Comparison of ENCODE assay signal across 17 cellular contexts in genomic region chr2:86260978-86261377, GRCh38.
DNase-seq lines count a peak whose midpoint lies in the region; ATAC-seq, FAIRE-seq and TF ChIP-seq lines count a peak whose summit lies in the region.
"Had no signal": no experiment of that assay in that cellular context is flagged by ENCODE, and none has a peak within 500 bp of the region (broad histone marks: within the 10 kb centered on the region; RNA-seq: fewer than 3 reads in every experiment).

No MANE protein-coding gene starts in this region.

- ATAC-seq in HepG2 (peak; percentile 56), right lobe of liver (no peak), GM18505 (IDR thresholded peaks at IDR 0.05; ENCODE audit: unreplicated experiment) (no peak)
- no peak for ATAC-seq in stimulated activated naive CD8-positive, alpha-beta T cell treated with anti-CD3 and anti-CD28 coated beads, Interleukin-15, Interleukin-2, amounts not matched to agents 100 U/mL and 50 U/mL, for 24 hours
- ATAC-seq: HCT116 had no signal

- peaks cover 2% of the 10 kb centered on the region for H3K36me3 Mint-ChIP-seq in neural progenitor cell
- H3K36me3 Mint-ChIP-seq: CD4-positive, CD25-positive, alpha-beta regulatory T cell had no signal

- WGBS in HepG2 (ENCODE audit: low lambda C conversion rate), result 51% methylated on average over 2 of the region's 2 CpGs
- WGBS in right lobe of liver (ENCODE audit: insufficient coverage, low coverage, low lambda C conversion rate, missing lambda C conversion rate), result 67% methylated on average over 1 of the region's 2 CpGs
- 78% methylated on average over 2 of the region's 2 CpGs for WGBS in hepatocyte (ENCODE audit: low lambda C conversion rate, missing lambda C conversion rate)

- TF ChIP-seq EP300 in HepG2 (IDR thresholded peaks at IDR 0.05; ENCODE audit: low read depth in 2 of 2, low read length in 2 of 2), result no peak
- no peak for TF ChIP-seq EP300 in HepG2 (CRISPR knock-in tag; IDR thresholded peaks at IDR 0.05; ENCODE audit: borderline replicate concordance)

- intact Hi-C loops in HepG2 (cut with micrococcal nuclease; ENCODE audit: unreplicated experiment) (no loop called here), right lobe of liver (cut with DNase I) (no loop called here)

- H3K36me3 ChIP-seq in HepG2 (replicated peaks in 1 of 2; ENCODE audit: control insufficient read depth in 1 of 2, insufficient read depth in 2 of 2, low read length in 2 of 2), result no peaks in the 10 kb centered on the region
- H3K36me3 ChIP-seq in right lobe of liver, result no peaks in the 10 kb centered on the region
- H3K36me3 ChIP-seq in hepatocyte (replicated peaks; ENCODE audit: insufficient read depth, low read depth), result no peaks in the 10 kb centered on the region
- H3K36me3 ChIP-seq in neural progenitor cell, result no peaks in the 10 kb centered on the region
- H3K36me3 ChIP-seq: BLaER1 treated with 17β-estradiol and CSF1 and Interleukin-3, amounts not matched to agents 10 nM and 100 nM had no signal

- TF ChIP-seq POLR2A in HepG2 (IDR thresholded peaks at IDR 0.05; ENCODE audit: insufficient read depth in 1 of 2, low read depth in 2 of 2, low read length in 2 of 2) (no peak), right lobe of liver (IDR thresholded peaks at IDR 0.05) (no peak), GM18505 (IDR thresholded peaks at IDR 0.05; ENCODE audit: borderline replicate concordance, extremely low read depth, insufficient read depth, insufficient read length) (no peak)

- in situ Hi-C loops in HepG2 (cut with HindIII; ENCODE audit: extremely low pct_ligation_motif_present, low pct_unique_long_range_greater_than_20kb), result no loop called here

- no peak overlapping the region for H3K27ac ChIP-seq in HepG2 (ENCODE audit: extremely low read length, insufficient read depth, low read length)
- no peak overlapping the region for H3K27ac ChIP-seq in right lobe of liver
- peak overlapping the region; percentile 77 for H3K27ac ChIP-seq in hepatocyte
- H3K27ac ChIP-seq in neural progenitor cell, result no peak overlapping the region
- H3K27ac ChIP-seq: BLaER1 treated with 17β-estradiol and CSF1 and Interleukin-3, amounts not matched to agents 10 nM and 100 nM; GM23248; HL-60 had no signal

- peak overlapping the region; percentile 67 for H3K27ac Mint-ChIP-seq in neural progenitor cell

- H3K4me3 ChIP-seq in HepG2 (replicated peaks in 1 of 3; ENCODE audit: insufficient read depth in 1 of 3, low read depth in 2 of 3, low read length in 3 of 3) (no peak overlapping the region), right lobe of liver (no peak overlapping the region), hepatocyte (no peak overlapping the region), neural progenitor cell (no peak overlapping the region)
- H3K4me3 ChIP-seq: BLaER1 treated with 17β-estradiol and CSF1 and Interleukin-3, amounts not matched to agents 10 nM and 100 nM; GM23248 had no signal

- peaks cover 1 to 11% of the 10 kb centered on the region in 2 experiments; a peak in 3 of 5 replicates for H3K27me3 ChIP-seq in HepG2 (ENCODE audit: control insufficient read depth in 1 of 2, insufficient read depth in 2 of 2, low read length in 2 of 2)
- no peaks in the 10 kb centered on the region for H3K27me3 ChIP-seq in right lobe of liver
- H3K27me3 ChIP-seq in hepatocyte, result no peaks in the 10 kb centered on the region
- no peaks in the 10 kb centered on the region for H3K27me3 ChIP-seq in neural progenitor cell
- H3K27me3 ChIP-seq: BLaER1 treated with 17β-estradiol and CSF1 and Interleukin-3, amounts not matched to agents 10 nM and 100 nM had no signal

- H3K9me2 ChIP-seq in hepatocyte (replicated peaks; ENCODE audit: insufficient read depth), result no peaks in the 10 kb centered on the region

- H4K20me1 ChIP-seq in HepG2 (ENCODE audit: insufficient read depth, low read length), result no peaks in the 10 kb centered on the region
- H4K20me1 ChIP-seq in hepatocyte (ENCODE audit: insufficient read depth, poor library complexity, severe bottlenecking), result no peaks in the 10 kb centered on the region
- no peaks in the 10 kb centered on the region for H4K20me1 ChIP-seq in neural progenitor cell (ENCODE audit: low read depth)
- H4K20me1 ChIP-seq: BLaER1 treated with 17β-estradiol and CSF1 and Interleukin-3, amounts not matched to agents 10 nM and 100 nM had no signal

- DNase-seq in HepG2 (ENCODE audit: low spot score) (no peak), right lobe of liver (no peak), hepatocyte (ENCODE audit: low spot score) (no peak), neural progenitor cell (ENCODE audit: low spot score) (no peak), germinal center (ENCODE audit: low spot score) (no peak)
- no peak for DNase-seq in stimulated activated naive CD8-positive, alpha-beta T cell treated with anti-CD3 and anti-CD28 coated beads, Interleukin-15, Interleukin-2, amounts not matched to agents 100 U/mL and 50 U/mL, for 24 hours
- DNase-seq: 8988T; ACHN; Calu3; CD4-positive, CD25-positive, alpha-beta regulatory T cell; DMS 273 treated with DMSO at 0.1 percent for 48 hours; GM23248 had no signal

- TF ChIP-seq CTCF in HepG2 (CRISPR knock-in tag; IDR thresholded peaks at IDR 0.05), result no peak
- TF ChIP-seq CTCF in right lobe of liver (IDR thresholded peaks at IDR 0.05), result no peak
- no peak for TF ChIP-seq CTCF in hepatocyte (IDR thresholded peaks at IDR 0.05; ENCODE audit: poor library complexity)
- no peak for TF ChIP-seq CTCF in neural progenitor cell (IDR thresholded peaks at IDR 0.05)

- peaks cover 2% of the 10 kb centered on the region for H3K27me3 Mint-ChIP-seq in neural progenitor cell (ENCODE audit: insufficient read depth, low read depth)

- no peak overlapping the region for H2AFZ ChIP-seq in HepG2 (ENCODE audit: low read length)
- no peak overlapping the region for H2AFZ ChIP-seq in hepatocyte
- no peak overlapping the region for H2AFZ ChIP-seq in neural progenitor cell (replicated peaks)
- H2AFZ ChIP-seq: GM23248 had no signal

- POLR2A ChIA-PET in HepG2 (lab: Yijun Ruan, JAX), result no interaction called here

- no peak overlapping the region for H3K9ac ChIP-seq in HepG2 (ENCODE audit: insufficient read depth, low read depth, low read length)
- H3K9ac ChIP-seq in neural progenitor cell, result no peak overlapping the region
- H3K9ac ChIP-seq: BLaER1 treated with 17β-estradiol and CSF1 and Interleukin-3, amounts not matched to agents 10 nM and 100 nM; GM23248 had no signal

- peaks cover 17% of the 10 kb centered on the region for H3K4me1 Mint-ChIP-seq in neural progenitor cell
- H3K4me1 Mint-ChIP-seq: CD4-positive, CD25-positive, alpha-beta regulatory T cell had no signal

- H3F3A ChIP-seq in neural progenitor cell (ENCODE audit: low read depth), result no peaks in the 10 kb centered on the region

- no TSS peak for BruUV-seq in HepG2 (replicated peaks; lab: Mats Ljungman, UMichigan)

- H3K4me2 ChIP-seq in HepG2 (ENCODE audit: low read depth, low read length) (peak overlapping the region; percentile 36), hepatocyte (no peak overlapping the region), neural progenitor cell (no peak overlapping the region)
- H3K4me2 ChIP-seq: BLaER1 treated with 17β-estradiol and CSF1 and Interleukin-3, amounts not matched to agents 10 nM and 100 nM had no signal

- CTCF ChIA-PET in HepG2 (lab: Yijun Ruan, JAX; ENCODE audit: low intra/inter-chr PET ratio, low total read pairs), result no interaction called here

- FAIRE-seq in HepG2 (lab: Jason Lieb, UNC), result no peak
- FAIRE-seq: H54 had no signal

- H3K9me3 ChIP-seq in HepG2 (ENCODE audit: low read length) (no peaks in the 10 kb centered on the region), right lobe of liver (no peaks in the 10 kb centered on the region), hepatocyte (ENCODE audit: low read depth) (no peaks in the 10 kb centered on the region), neural progenitor cell (ENCODE audit: low read depth) (no peaks in the 10 kb centered on the region)

- H3K4me1 ChIP-seq in HepG2 (ENCODE audit: insufficient read depth, low read length), result peaks cover 10% of the 10 kb centered on the region
- H3K4me1 ChIP-seq in right lobe of liver, result no peaks in the 10 kb centered on the region
- H3K4me1 ChIP-seq in hepatocyte (ENCODE audit: insufficient read depth), result peaks cover 4% of the 10 kb centered on the region
- H3K4me1 ChIP-seq in neural progenitor cell, result no peaks in the 10 kb centered on the region
- H3K4me1 ChIP-seq: BLaER1 treated with 17β-estradiol and CSF1 and Interleukin-3, amounts not matched to agents 10 nM and 100 nM had no signal

- H3K79me2 ChIP-seq in HepG2 (ENCODE audit: insufficient read depth, low read length), result no peaks in the 10 kb centered on the region
- no peaks in the 10 kb centered on the region for H3K79me2 ChIP-seq in hepatocyte
- H3K79me2 ChIP-seq in neural progenitor cell (ENCODE audit: low read depth), result no peaks in the 10 kb centered on the region

- TF ChIP-seq RAD21 in HepG2 (CRISPR knock-in tag; IDR thresholded peaks at IDR 0.05), result no peak

- H3K9me3 Mint-ChIP-seq in neural progenitor cell, result peaks cover 8% of the 10 kb centered on the region

- H3K4me3 Mint-ChIP-seq in neural progenitor cell, result no peak overlapping the region
- H3K4me3 Mint-ChIP-seq: CD4-positive, CD25-positive, alpha-beta regulatory T cell had no signal

TF ChIP-seq in HepG2, 621 proteins besides CTCF, POLR2A, EP300 and RAD21:
- TF ChIP-seq FOXA3 (CRISPR knock-in tag; IDR thresholded peaks at IDR 0.05) (no peak), KMT2B (CRISPR knock-in tag; IDR thresholded peaks at IDR 0.05) (no peak), ZKSCAN5 (CRISPR knock-in tag; IDR thresholded peaks at IDR 0.05) (no peak), ZMAT3 (CRISPR knock-in tag; conservative IDR thresholded peaks at IDR 0.05) (no peak), ZNF234 (CRISPR knock-in tag; conservative IDR thresholded peaks at IDR 0.05) (no peak), GFI1 (CRISPR knock-in tag; IDR thresholded peaks at IDR 0.05; ENCODE audit: borderline replicate concordance) (no peak)
TF ChIP-seq in HepG2: peak in this region for 0.
